Comparison of ENCODE assay signal across 20 cellular contexts in the genomic region with DNA sequence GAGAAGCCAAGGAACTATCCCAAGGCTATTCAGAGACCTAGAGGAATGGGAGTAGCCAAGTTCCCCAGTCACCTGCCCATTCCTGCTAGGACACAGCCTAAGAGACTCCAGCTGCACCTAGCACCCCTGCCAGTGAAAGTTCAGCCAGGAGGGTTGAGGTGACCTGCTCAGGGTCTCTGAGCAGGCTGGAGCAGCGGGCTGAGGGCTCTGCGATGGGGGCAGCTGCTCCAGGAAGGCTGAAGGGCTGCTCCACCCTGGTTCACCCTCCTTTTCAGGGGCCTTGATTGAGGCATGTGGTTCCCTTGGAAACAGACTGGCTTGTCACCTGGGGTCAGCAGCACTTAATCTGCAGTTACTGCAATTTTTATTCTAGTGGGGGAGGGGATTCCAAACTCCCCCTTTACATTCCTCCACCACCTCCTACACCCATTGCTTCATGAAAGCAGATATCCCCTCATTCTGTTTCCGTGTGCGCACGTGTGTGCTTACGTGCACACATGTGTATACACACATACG.
"Had no signal": no experiment of that assay in that cellular context is flagged by ENCODE, and none has a peak within 500 bp of the region (broad histone marks: within the 10 kb centered on the region; RNA-seq: fewer than 3 reads in every experiment).

No MANE protein-coding gene starts in this region.

- H3K27ac ChIP-seq: coronary artery, esophagus muscularis mucosa, lower lobe of right lung, neutrophil, parathyroid adenoma, thoracic aorta, upper lobe of right lung had no signal

- H3K36me3 ChIP-seq: esophagus muscularis mucosa, lower lobe of right lung, neutrophil, thoracic aorta, upper lobe of right lung had no signal

- H3K9me3 ChIP-seq: lower lobe of right lung, neutrophil, thoracic aorta, upper lobe of right lung had no signal

- H3K27ac Mint-ChIP-seq: activated CD4-positive, alpha-beta memory T cell treated with anti-CD3 and anti-CD28 coated beads for 36 hours; activated naive CD8-positive, alpha-beta T cell treated with anti-CD3 and anti-CD28 coated beads, Interleukin-2, amount 10 ng/mL, durations not matched to agents 7 days and 5 days; activated T-helper 1 cell treated with anti-CD3 and anti-CD28 coated beads, Interleukin-12 subunit alpha, Interleukin-12 subunit beta, Interleukin-2, Interleukin-4 antibody, amounts not matched to agents 30 ng/mL and 10 ng/mL and 1 ng/mL, durations not matched to agents 14 hours and 24 hours and 36 hours; mesothelial cell of epicardium; T-cell had no signal

- DNase-seq: activated CD4-positive, alpha-beta memory T cell treated with anti-CD3 and anti-CD28 coated beads for 36 hours; activated CD4-positive, alpha-beta T cell treated with anti-CD3 and anti-CD28 coated beads for 1 hour; activated naive CD8-positive, alpha-beta T cell treated with anti-CD3 and anti-CD28 coated beads, Interleukin-2, amount 10 ng/mL, durations not matched to agents 7 days and 5 days; effector CD4-positive, alpha-beta T cell; hippocampal formation; lower lobe of right lung; stimulated activated CD4-positive, alpha-beta T cell treated with anti-CD3 and anti-CD28 coated beads, Interleukin-12 subunit alpha, Interleukin-12 subunit beta, amount 100 ng/mL, for 4 hours; stimulated activated CD4-positive, alpha-beta T cell treated with anti-CD3 and anti-CD28 coated beads, Interleukin-2, amount 100 ng/mL, for 24 hours; T-cell; T-helper 9 cell; upper lobe of right lung had no signal

- H3K9ac ChIP-seq: parathyroid adenoma had no signal

- H2AFZ ChIP-seq: parathyroid adenoma had no signal

- H3K36me3 Mint-ChIP-seq: activated CD4-positive, alpha-beta memory T cell treated with anti-CD3 and anti-CD28 coated beads for 36 hours; activated naive CD8-positive, alpha-beta T cell treated with anti-CD3 and anti-CD28 coated beads, Interleukin-2, amount 10 ng/mL, durations not matched to agents 7 days and 5 days; brain; mesothelial cell of epicardium; T-cell had no signal

- H3K4me3 ChIP-seq: coronary artery, esophagus muscularis mucosa, lower lobe of right lung, thoracic aorta, upper lobe of right lung had no signal

- H3K4me3 Mint-ChIP-seq: activated CD4-positive, alpha-beta memory T cell treated with anti-CD3 and anti-CD28 coated beads for 36 hours; activated naive CD8-positive, alpha-beta T cell treated with anti-CD3 and anti-CD28 coated beads, Interleukin-2, amount 10 ng/mL, durations not matched to agents 7 days and 5 days; activated T-helper 1 cell treated with anti-CD3 and anti-CD28 coated beads, Interleukin-12 subunit alpha, Interleukin-12 subunit beta, Interleukin-2, Interleukin-4 antibody, amounts not matched to agents 30 ng/mL and 10 ng/mL and 1 ng/mL, durations not matched to agents 14 hours and 24 hours and 36 hours; brain; central memory CD8-positive, alpha-beta T cell; mesothelial cell of epicardium; T-cell had no signal

- H3K4me1 Mint-ChIP-seq: central memory CD8-positive, alpha-beta T cell had no signal

- H3K9me3 Mint-ChIP-seq: activated CD4-positive, alpha-beta memory T cell treated with anti-CD3 and anti-CD28 coated beads for 36 hours; activated naive CD8-positive, alpha-beta T cell treated with anti-CD3 and anti-CD28 coated beads, Interleukin-2, amount 10 ng/mL, durations not matched to agents 7 days and 5 days; activated T-helper 1 cell treated with anti-CD3 and anti-CD28 coated beads, Interleukin-12 subunit alpha, Interleukin-12 subunit beta, Interleukin-2, Interleukin-4 antibody, amounts not matched to agents 30 ng/mL and 10 ng/mL and 1 ng/mL, durations not matched to agents 14 hours and 24 hours and 36 hours; central memory CD8-positive, alpha-beta T cell; T-cell had no signal

- H3K27me3 ChIP-seq: upper lobe of right lung had no signal

- H3K4me1 ChIP-seq: parathyroid adenoma, upper lobe of right lung had no signal
